Comparison of ENCODE assay signal across 15 cellular contexts in genomic region chrX:2516612-2517011, GRCh38. TPM values are rescaled to one million over a fixed set of nuclear protein-coding genes. Genes with fewer than 3 reads are reported as not detected.
DNase-seq lines count a peak whose midpoint lies in the region; ATAC-seq lines count a peak whose summit lies in the region.
"Had no signal": no experiment of that assay in that cellular context is flagged by ENCODE, and none has a peak within 500 bp of the region (broad histone marks: within the 10 kb centered on the region; RNA-seq: fewer than 3 reads in every experiment).

No MANE protein-coding gene starts in this region.

- H3K9me3 ChIP-seq in mesenchymal stem cell (ENCODE audit: control insufficient read depth, low read length) = no peaks in the 10 kb centered on the region
- H3K9me3 ChIP-seq: SJSA1 had no signal

- H3K23ac ChIP-seq in mesenchymal stem cell (ENCODE audit: low read length in 2 of 2) = no peak overlapping the region

- no peak overlapping the region for H2AFZ ChIP-seq in mesenchymal stem cell (ENCODE audit: low read depth, low read length)

- no peaks in the 10 kb centered on the region for H3K4me1 ChIP-seq in mesenchymal stem cell (ENCODE audit: control insufficient read depth, insufficient read depth, low read depth, low read length)
- H3K4me1 ChIP-seq: SJSA1 had no signal

- DNase-seq in posterior vena cava (ENCODE audit: low spot score) (peak; percentile 17), mesenchymal stem cell (no peak)
- DNase-seq in stimulated activated CD4-positive, alpha-beta T cell treated with anti-CD3 and anti-CD28 coated beads, Interleukin-2, amount 100 ng/mL, for 24 hours = no peak
- no peak for DNase-seq in stimulated activated naive CD4-positive, alpha-beta T cell treated with Interleukin-2 at 50 U/mL for 16 hours (lab: John Stamatoyannopoulos, UW)
- DNase-seq in activated CD8-positive, alpha-beta memory T cell treated with anti-CD3 and anti-CD28 coated beads for 24 hours = no peak
- DNase-seq: activated CD4-positive, alpha-beta T cell treated with anti-CD3 and anti-CD28 coated beads for 36 hours; CD8-positive, alpha-beta memory T cell; cerebellar nuclear complex; NCI-H510A; stimulated activated CD4-positive, alpha-beta T cell treated with anti-CD3 and anti-CD28 coated beads, Interleukin-4, amount 100 ng/mL, for 4 hours; substantia nigra had no signal

- H4K91ac ChIP-seq in mesenchymal stem cell (ENCODE audit: low read length) = no peak overlapping the region

- no peak overlapping the region for H2AK5ac ChIP-seq in mesenchymal stem cell (ENCODE audit: low read length, severe bottlenecking)

- H3K14ac ChIP-seq in mesenchymal stem cell (ENCODE audit: low read length in 2 of 2) = no peak overlapping the region

- no peak overlapping the region for H3K4me3 ChIP-seq in mesenchymal stem cell (ENCODE audit: insufficient read depth in 1 of 2, low read depth in 1 of 2, low read length in 2 of 2)
- H3K4me3 ChIP-seq: SJSA1 had no signal

- no peak overlapping the region for H4K8ac ChIP-seq in mesenchymal stem cell (ENCODE audit: low read length)

- no peak overlapping the region for H2BK120ac ChIP-seq in mesenchymal stem cell (ENCODE audit: low read depth, low read length)

- no peaks in the 10 kb centered on the region for H3K79me1 ChIP-seq in mesenchymal stem cell (replicated peaks; ENCODE audit: low read length, poor library complexity, severe bottlenecking)

- H3K4ac ChIP-seq in mesenchymal stem cell (ENCODE audit: low read depth in 1 of 2, low read length in 2 of 2) = no peak overlapping the region

- H3K27ac ChIP-seq in mesenchymal stem cell (ENCODE audit: low read length, poor library complexity, severe bottlenecking) = no peak overlapping the region
- H3K27ac ChIP-seq: SJSA1 had no signal

- H3K36me3 ChIP-seq in mesenchymal stem cell (ENCODE audit: control insufficient read depth in 1 of 2, insufficient read depth in 2 of 2, low read depth in 1 of 2, low read length in 2 of 2) = no peaks in the 10 kb centered on the region
- H3K36me3 ChIP-seq: SJSA1 had no signal

- peaks cover 3 to 45% of the 10 kb centered on the region in 2 experiments for H3K27me3 ChIP-seq in mesenchymal stem cell (ENCODE audit: control insufficient read depth in 1 of 2, insufficient read depth in 1 of 2, low read length in 2 of 2)
- H3K27me3 ChIP-seq: SJSA1 had no signal

- H3K4me2 ChIP-seq in mesenchymal stem cell (ENCODE audit: low read length, poor library complexity, severe bottlenecking) = no peak overlapping the region

- H3K9ac ChIP-seq in mesenchymal stem cell (ENCODE audit: low read length) = no peak overlapping the region

- no peak overlapping the region for H2BK5ac ChIP-seq in mesenchymal stem cell (ENCODE audit: low read depth, low read length, poor library complexity, severe bottlenecking)

- ATAC-seq in GM18907 (IDR thresholded peaks at IDR 0.05; ENCODE audit: unreplicated experiment) = peak; percentile 57
- ATAC-seq in GM21786 (IDR thresholded peaks at IDR 0.05; ENCODE audit: unreplicated experiment) = peak; percentile 63
- peak; percentile 50 for ATAC-seq in HG03342 (IDR thresholded peaks at IDR 0.05; ENCODE audit: unreplicated experiment)
- ATAC-seq: activated CD4-positive, alpha-beta T cell treated with anti-CD3 and anti-CD28 coated beads for 36 hours had no signal

- no peak overlapping the region for H2BK15ac ChIP-seq in mesenchymal stem cell (ENCODE audit: low read depth, poor library complexity, severe bottlenecking)

- intact Hi-C loops in posterior vena cava (cut with DNase I) = no loop called here

- no peak overlapping the region for H3K18ac ChIP-seq in mesenchymal stem cell (ENCODE audit: low read depth in 1 of 2, low read length in 2 of 2)

- WGBS in mesenchymal stem cell = 83% methylated on average over 4 of the region's 5 CpGs

- no peak overlapping the region for H2BK12ac ChIP-seq in mesenchymal stem cell (ENCODE audit: low read length in 2 of 2)

RNA-seq across cellular contexts. Expression of gene DHRSX, which starts 15.8 kb away (rescaled TPM):
- total RNA-seq in posterior vena cava = 10 to 100 TPM; 16.0 to 18.9 TPM
- polyA plus RNA-seq in mesenchymal stem cell (2013, experiment 1 of 2) = 30.6 TPM
- polyA plus RNA-seq in mesenchymal stem cell (2013, experiment 2 of 2) = 31.1 TPM

RNA-seq across cellular contexts. Expression of gene ZBED1, which starts 15.8 kb away (rescaled TPM):
- total RNA-seq in posterior vena cava = 10 to 100 TPM; 33.4 to 34.1 TPM
- 13.8 TPM for polyA plus RNA-seq in mesenchymal stem cell (2013, experiment 1 of 2)
- polyA plus RNA-seq in mesenchymal stem cell (2013, experiment 2 of 2) = 14.2 TPM
